9 cellular contexts compared by ENCODE assay signal in the genomic region with DNA sequence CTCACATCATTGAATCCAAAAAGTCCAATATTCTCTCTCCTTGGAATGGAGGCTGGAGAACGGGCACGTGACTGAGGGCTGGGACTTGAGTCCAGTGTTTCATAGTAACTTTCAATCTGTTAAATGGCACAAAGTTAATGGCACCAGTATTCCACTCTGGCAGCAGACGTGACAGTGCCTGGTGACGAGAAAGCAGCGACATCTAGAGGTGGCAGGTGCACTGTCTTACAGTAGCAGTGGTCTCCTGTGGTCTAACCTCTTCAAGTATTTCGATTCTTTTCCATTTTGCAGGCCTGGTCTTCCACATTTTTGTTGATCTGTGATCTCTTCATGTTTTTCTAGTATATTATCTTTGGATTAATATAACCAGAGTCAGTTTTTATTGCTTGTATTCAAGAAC.
A peak's percentile ranks its signal among the peaks of the same experiment; 100 is the strongest.
DNase-seq lines count a peak whose midpoint lies in the region; ATAC-seq, FAIRE-seq and TF ChIP-seq lines count a peak whose summit lies in the region.
"Had no signal": no experiment of that assay in that cellular context is flagged by ENCODE, and none has a peak within 500 bp of the region (broad histone marks: within the 10 kb centered on the region; RNA-seq: fewer than 3 reads in every experiment).

No MANE protein-coding gene starts in this region.

- no peak for DNase-seq in BJ (ENCODE audit: low read depth)
- DNase-seq in HT-29 (ENCODE audit: low spot score): peak; percentile 28
- DNase-seq in K562 (ENCODE audit: extremely low read depth in 1 of 4, low spot score in 3 of 4): peak; percentile 52 to 72 (median 62)
- no peak for DNase-seq in cortex of kidney (lab: John Stamatoyannopoulos, UW)
- no peak for DNase-seq in NCI-H1436 (lab: John Stamatoyannopoulos, UW)

- no peak for TF ChIP-seq POLR2A in K562 (conservative IDR thresholded peaks at IDR 0.05)

- no peak overlapping the region for H3K4me3 ChIP-seq in BJ (ENCODE audit: low read depth, low read length)
- H3K4me3 ChIP-seq in K562: no peak overlapping the region

- POLR2A ChIA-PET in BJ (lab: Charles Lee): no interaction called here
- POLR2A ChIA-PET in K562 (lab: Yijun Ruan, JAX): no interaction called here

- no peak overlapping the region for H3K27ac Mint-ChIP-seq in activated T-helper 17 cell treated with anti-CD3 and anti-CD28 coated beads, Interleukin-2, amount 50 U/mL, for 72 hours

- intact Hi-C loops in K562 (cut with micrococcal nuclease): loop anchor here (1.0 to 10.0 kb wide), 2 partner anchors 249 to 452 kb away; no protein-coding TSS in a partner anchor

- peak; percentile 56 to 74 for TF ChIP-seq RAD21 in K562 (CRISPR knock-in tag; conservative IDR thresholded peaks at IDR 0.05 in 1 of 2, IDR thresholded peaks at IDR 0.05 in 1 of 2)

- no peak overlapping the region for H3K9ac ChIP-seq in K562 (ENCODE audit: insufficient read depth in 1 of 2, low read depth in 2 of 2, low read length in 2 of 2)

- peaks cover 5% of the 10 kb centered on the region for H3K4me1 Mint-ChIP-seq in activated T-helper 17 cell treated with anti-CD3 and anti-CD28 coated beads, Interleukin-2, amount 50 U/mL, for 72 hours

- H3K9me3 Mint-ChIP-seq in activated T-helper 17 cell treated with anti-CD3 and anti-CD28 coated beads, Interleukin-2, amount 50 U/mL, for 72 hours: no peaks in the 10 kb centered on the region

- H3K4me3 Mint-ChIP-seq in activated T-helper 17 cell treated with anti-CD3 and anti-CD28 coated beads, Interleukin-2, amount 50 U/mL, for 72 hours: no peak overlapping the region

- no peak overlapping the region for H3K27ac ChIP-seq in K562 (ENCODE audit: extremely low read depth, low read depth, low read length)

- peaks cover 0 to 6% of the 10 kb centered on the region in 2 experiments; a peak in 2 of 5 replicates for H3K4me1 ChIP-seq in K562 (replicated peaks in 1 of 2; ENCODE audit: control insufficient read depth in 2 of 2, insufficient read depth in 2 of 2, low read length in 2 of 2)

- H3K36me3 Mint-ChIP-seq in activated T-helper 17 cell treated with anti-CD3 and anti-CD28 coated beads, Interleukin-2, amount 50 U/mL, for 72 hours (ENCODE audit: low read depth): no peaks in the 10 kb centered on the region

- peak overlapping the region; percentile 46 for H2AFZ ChIP-seq in K562 (ENCODE audit: low read depth, low read length)

- 3% methylated on average over 6 of the region's 6 CpGs for WGBS in K562 (ENCODE audit: insufficient coverage, low coverage, missing lambda C conversion rate)

- ATAC-seq in GM19025 (IDR thresholded peaks at IDR 0.05; ENCODE audit: low read depth, unreplicated experiment) (peak; percentile 83), K562 (peak; percentile 95), GM21619 (IDR thresholded peaks at IDR 0.05; ENCODE audit: unreplicated experiment) (no peak)
- ATAC-seq in activated T-helper 17 cell treated with anti-CD3 and anti-CD28 coated beads, Interleukin-2, amount 50 U/mL, for 72 hours (replicated peaks): no peak

- in situ Hi-C loops in K562 (cut with MboI): no loop called here

- H3K27me3 ChIP-seq in BJ (ENCODE audit: control insufficient read depth, insufficient read depth, low read length) (no peaks in the 10 kb centered on the region), K562 (ENCODE audit: control insufficient read depth in 2 of 2, insufficient read depth in 2 of 2, low read length in 2 of 2) (no peaks in the 10 kb centered on the region)

- H3K36me3 ChIP-seq in BJ (ENCODE audit: control insufficient read depth, insufficient read depth, low read length) (no peaks in the 10 kb centered on the region), K562 (ENCODE audit: control insufficient read depth, insufficient read depth, low read length) (no peaks in the 10 kb centered on the region)

- no peaks in the 10 kb centered on the region for H3K9me1 ChIP-seq in K562 (ENCODE audit: control insufficient read depth, insufficient read depth, low read length)

- CTCF ChIA-PET in BJ (lab: Yijun Ruan, JAX): no interaction called here
- CTCF ChIA-PET in K562 (lab: Yijun Ruan, JAX; ENCODE audit: low intra/inter-chr PET ratio): interaction anchor here (1.9 kb wide), 1 partner anchor 249 kb away, joined by 10 read pairs; no protein-coding TSS in a partner anchor

- TF ChIP-seq EP300 in K562 (IDR thresholded peaks at IDR 0.05; ENCODE audit: low read length): no peak

- H3K27me3 Mint-ChIP-seq in activated T-helper 17 cell treated with anti-CD3 and anti-CD28 coated beads, Interleukin-2, amount 50 U/mL, for 72 hours: no peaks in the 10 kb centered on the region

- no peaks in the 10 kb centered on the region for H3K79me2 ChIP-seq in K562 (ENCODE audit: control insufficient read depth, insufficient read depth, low read length)

- H3K4me2 ChIP-seq in K562 (ENCODE audit: insufficient read depth, low read length): no peak overlapping the region

- FAIRE-seq in K562 (lab: Jason Lieb, UNC): peak; percentile 57
- FAIRE-seq: colon had no signal

- no TSS peak for BruUV-seq in K562 (replicated peaks; lab: Mats Ljungman, UMichigan)

- no peaks in the 10 kb centered on the region for H4K20me1 ChIP-seq in K562 (replicated peaks; ENCODE audit: control insufficient read depth, insufficient read depth, low read length)

- TF ChIP-seq CTCF in BJ (IDR thresholded peaks at IDR 0.05; ENCODE audit: insufficient read depth, low read depth, low read length) (peak; percentile 36), K562 (IDR thresholded peaks at IDR 0.05 in 2 of 3, conservative IDR thresholded peaks at IDR 0.05 in 1 of 3; ENCODE audit: insufficient read depth in 2 of 3, low read depth in 1 of 3, low read length in 3 of 3) (peak; percentile 79 to 89 (median 80))

- no peaks in the 10 kb centered on the region for H3K9me3 ChIP-seq in K562 (replicated peaks; ENCODE audit: control insufficient read depth, insufficient read depth, low read depth, low read length)

TF ChIP-seq in K562, 482 proteins besides CTCF, POLR2A, EP300 and RAD21 (continues in another document):
- TF ChIP-seq ZNF133 (CRISPR knock-in tag; IDR thresholded peaks at IDR 0.05) (no peak), ZNF23 (CRISPR knock-in tag; IDR thresholded peaks at IDR 0.05) (no peak), SMC3 (conservative IDR thresholded peaks at IDR 0.05; ENCODE audit: insufficient read depth, low read depth, low read length) (peak; percentile 55; the same call in 1 of the 2 replicates), CBFB (CRISPR knock-in tag; IDR thresholded peaks at IDR 0.05) (no peak), STAG1 (CRISPR knock-in tag; IDR thresholded peaks at IDR 0.05; ENCODE audit: borderline replicate concordance) (no peak), MAFF (IDR thresholded peaks at IDR 0.05; ENCODE audit: low read length) (no peak), BHLHE40 (IDR thresholded peaks at IDR 0.05; ENCODE audit: low read length) (peak; percentile 36; the same call in 1 of the 2 replicates), CREM (IDR thresholded peaks at IDR 0.05; ENCODE audit: low read depth) (peak; percentile 54; the same call in 1 of the 2 replicates), KAT2B (IDR thresholded peaks at IDR 0.05; ENCODE audit: low read depth, low read length) (no peak), PHB2 (IDR thresholded peaks at IDR 0.05; ENCODE audit: low read depth) (no peak)

Comparison
In these comparisons a context has a peak if more than half of its experiments do, and no peak if none do; other contexts are left out.
1. DNase-seq: peak in HT-29 (single experiment) and K562 (4 of 4); none in BJ (single experiment), cortex of kidney (single experiment) and NCI-H1436 (single experiment).
2. ATAC-seq: peak in GM19025 (single experiment) and K562 (single experiment); none in GM21619 (single experiment) and activated T-helper 17 cell treated with anti-CD3 and anti-CD28 coated beads, Interleukin-2, amount 50 U/mL, for 72 hours (single experiment).